ENCODE assay signal across 13 cellular contexts in genomic region chrY:22367416-22367815, GRCh38. TPM values are rescaled to one million over a fixed set of nuclear protein-coding genes. Genes with fewer than 3 reads are reported as not detected.
DNase-seq lines count a peak whose midpoint lies in the region; ATAC-seq and TF ChIP-seq lines count a peak whose summit lies in the region.
"Had no signal": no experiment of that assay in that cellular context is flagged by ENCODE, and none has a peak within 500 bp of the region (broad histone marks: within the 10 kb centered on the region; RNA-seq: fewer than 3 reads in every experiment).

No MANE protein-coding gene starts in this region.

- no peaks in the 10 kb centered on the region for H3K27me3 Mint-ChIP-seq in stimulated activated naive CD8-positive, alpha-beta T cell treated with anti-CD3 and anti-CD28 coated beads, Interleukin-15, amount 100 ng/mL, for 72 hours
- no peaks in the 10 kb centered on the region for H3K27me3 Mint-ChIP-seq in T-cell
- H3K27me3 Mint-ChIP-seq: B cell; CD4-positive, alpha-beta T cell had no signal

- H3K36me3 Mint-ChIP-seq in T-cell, result no peaks in the 10 kb centered on the region

- H3K4me3 ChIP-seq in RWPE2 (ENCODE audit: severe bottlenecking) (no peak overlapping the region), prostate gland (no peak overlapping the region)

- no peak for TF ChIP-seq CTCF in RWPE2 (IDR thresholded peaks at IDR 0.05; ENCODE audit: poor library complexity, severe bottlenecking)
- TF ChIP-seq CTCF in prostate gland (IDR thresholded peaks at IDR 0.05), result no peak

- H3K9me3 ChIP-seq in RWPE2 (ENCODE audit: severe bottlenecking) (peaks cover 3% of the 10 kb centered on the region), prostate gland (no peaks in the 10 kb centered on the region)

- H3K27ac ChIP-seq in RWPE2 (ENCODE audit: poor library complexity, severe bottlenecking), result no peak overlapping the region
- no peak overlapping the region for H3K27ac ChIP-seq in prostate gland

- no peaks in the 10 kb centered on the region for H3K4me1 Mint-ChIP-seq in stimulated activated naive CD8-positive, alpha-beta T cell treated with anti-CD3 and anti-CD28 coated beads, Interleukin-15, amount 100 ng/mL, for 72 hours
- no peaks in the 10 kb centered on the region for H3K4me1 Mint-ChIP-seq in T-cell
- H3K4me1 Mint-ChIP-seq: B cell, H9 had no signal

- DNase-seq in left ventricle myocardium superior (peak; percentile 24), left cardiac atrium (no peak), RWPE2 (ENCODE audit: low spot score) (peak; percentile 42), prostate gland (ENCODE audit: low spot score) (peak; percentile 3), T-cell (no peak), GF-D8 (lab: John Stamatoyannopoulos, UW) (no peak)
- DNase-seq in stimulated activated naive CD8-positive, alpha-beta T cell treated with anti-CD3 and anti-CD28 coated beads, Interleukin-15, amount 100 ng/mL, for 72 hours, result no peak
- DNase-seq: CD4-positive, alpha-beta T cell; DMS79; GOT3; H9 had no signal

- intact Hi-C loops in left ventricle myocardium superior (cut with micrococcal nuclease) (no loop called here), left cardiac atrium (cut with DNase I) (no loop called here), prostate gland (cut with DNase I) (no loop called here)

- H3K4me1 ChIP-seq in RWPE2 (ENCODE audit: insufficient read depth, poor library complexity, severe bottlenecking) (no peaks in the 10 kb centered on the region), prostate gland (replicated peaks) (no peaks in the 10 kb centered on the region)

- H3K4me3 Mint-ChIP-seq in stimulated activated naive CD8-positive, alpha-beta T cell treated with anti-CD3 and anti-CD28 coated beads, Interleukin-15, amount 100 ng/mL, for 72 hours, result no peak overlapping the region
- no peak overlapping the region for H3K4me3 Mint-ChIP-seq in T-cell
- H3K4me3 Mint-ChIP-seq: B cell; CD4-positive, alpha-beta T cell; H9 had no signal

- CTCF ChIA-PET in T-cell (lab: Charles Lee), result no interaction called here

- POLR2A ChIA-PET in T-cell (lab: Charles Lee), result no interaction called here

- H3K27me3 ChIP-seq in RWPE2 (ENCODE audit: insufficient read depth, poor library complexity, severe bottlenecking) (no peaks in the 10 kb centered on the region), prostate gland (replicated peaks; ENCODE audit: insufficient read depth) (no peaks in the 10 kb centered on the region)

- H3K36me3 ChIP-seq in RWPE2 (ENCODE audit: low read depth) (no peaks in the 10 kb centered on the region), prostate gland (no peaks in the 10 kb centered on the region)

- WGBS in prostate gland, result 84% methylated on average over 6 of the region's 14 CpGs

- ATAC-seq in left ventricle myocardium superior (no peak), left cardiac atrium (no peak), RWPE2 (ENCODE audit: low read depth) (no peak), T-cell (replicated peaks in 1 of 4) (no peak)
- no peak for ATAC-seq in stimulated activated naive CD8-positive, alpha-beta T cell treated with anti-CD3 and anti-CD28 coated beads, Interleukin-15, amount 100 ng/mL, for 72 hours

- no peak overlapping the region for H3K27ac Mint-ChIP-seq in stimulated activated naive CD8-positive, alpha-beta T cell treated with anti-CD3 and anti-CD28 coated beads, Interleukin-15, amount 100 ng/mL, for 72 hours
- no peak overlapping the region for H3K27ac Mint-ChIP-seq in T-cell
- H3K27ac Mint-ChIP-seq: B cell; CD4-positive, alpha-beta T cell; H9 had no signal

- H3K9me3 Mint-ChIP-seq in stimulated activated naive CD8-positive, alpha-beta T cell treated with anti-CD3 and anti-CD28 coated beads, Interleukin-15, amount 100 ng/mL, for 72 hours, result no peaks in the 10 kb centered on the region
- no peaks in the 10 kb centered on the region for H3K9me3 Mint-ChIP-seq in T-cell
- H3K9me3 Mint-ChIP-seq: CD4-positive, alpha-beta T cell; H9 had no signal

- TF ChIP-seq POLR2A in prostate gland (IDR thresholded peaks at IDR 0.05), result no peak

RNA-seq across cellular contexts. Expression of gene RBMY1J, which starts 35.8 kb away (rescaled TPM):
- total RNA-seq in left ventricle myocardium superior (not detected), left cardiac atrium (not detected), prostate gland (not detected), T-cell (not detected)
- total RNA-seq: B cell; CD4-positive, alpha-beta T cell; H9; HT1080 had no signal

Comparison
In these comparisons a context has a peak if more than half of its experiments do, and no peak if none do; other contexts are left out.
1. DNase-seq: peak in left ventricle myocardium superior (single experiment), RWPE2 (single experiment) and prostate gland (single experiment); none in left cardiac atrium (single experiment), stimulated activated naive CD8-positive, alpha-beta T cell treated with anti-CD3 and anti-CD28 coated beads, Interleukin-15, amount 100 ng/mL, for 72 hours (0 of 2), T-cell (0 of 34) and GF-D8 (single experiment).